ENCODE assay signal across 25 cellular contexts in the genomic region with DNA sequence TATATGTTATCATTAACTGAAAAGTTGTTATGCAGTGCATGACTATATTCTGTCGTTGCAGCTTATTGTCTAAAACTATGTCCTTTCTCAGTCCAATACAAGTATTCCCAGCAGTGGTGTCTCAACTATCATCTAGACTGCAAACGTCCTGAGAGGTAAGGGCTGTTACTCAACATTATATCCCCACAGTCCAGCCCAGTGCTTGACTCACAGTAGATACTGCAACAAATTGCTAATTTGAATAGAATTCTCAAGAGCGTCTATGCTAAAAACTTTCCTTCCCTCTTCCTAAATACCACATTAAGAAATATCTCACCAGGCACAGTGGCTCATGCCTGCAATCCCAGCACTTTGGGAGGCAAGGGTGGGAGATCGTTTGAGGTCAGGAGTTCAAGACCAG.
"Had no signal": no experiment of that assay in that cellular context is flagged by ENCODE, and none has a peak within 500 bp of the region (broad histone marks: within the 10 kb centered on the region; RNA-seq: fewer than 3 reads in every experiment).

No MANE protein-coding gene starts in this region.

- H3K27me3 Mint-ChIP-seq: dendritic cell treated with granulocyte-macrophage colony-stimulating factor and Interleukin-4, amounts not matched to agents 40 ng/mL and 50 ng/mL, for 4 days; effector memory CD8-positive, alpha-beta T cell had no signal

- H3K9me3 Mint-ChIP-seq: dendritic cell treated with granulocyte-macrophage colony-stimulating factor and Interleukin-4, amounts not matched to agents 40 ng/mL and 50 ng/mL, for 4 days; effector memory CD8-positive, alpha-beta T cell; endodermal cell had no signal

- H3K36me3 ChIP-seq: colonic mucosa, esophagus squamous epithelium, gastrocnemius medialis, gastroesophageal sphincter, heart left ventricle, heart right ventricle had no signal

- H3K27me3 ChIP-seq: colonic mucosa, dorsolateral prefrontal cortex, esophagus squamous epithelium, foreskin keratinocyte, gastrocnemius medialis, gastroesophageal sphincter, heart left ventricle, heart right ventricle, hepatocyte had no signal

- H3K4me3 Mint-ChIP-seq: dendritic cell treated with granulocyte-macrophage colony-stimulating factor and Interleukin-4, amounts not matched to agents 40 ng/mL and 50 ng/mL, for 4 days; effector memory CD8-positive, alpha-beta T cell; endodermal cell had no signal

- H2AFZ ChIP-seq: hepatocyte had no signal

- H3K9me3 ChIP-seq: colonic mucosa, esophagus squamous epithelium, gastrocnemius medialis, gastroesophageal sphincter, heart left ventricle, heart right ventricle had no signal

- H3K4me1 ChIP-seq: colonic mucosa, esophagus squamous epithelium, foreskin keratinocyte, gastrocnemius medialis, gastroesophageal sphincter had no signal

- H3K79me2 ChIP-seq: hepatocyte had no signal

- H3K4me2 ChIP-seq: hepatocyte had no signal

- H3K4me3 ChIP-seq: colonic mucosa, coronary artery, dorsolateral prefrontal cortex, esophagus squamous epithelium, gastrocnemius medialis, gastroesophageal sphincter, heart left ventricle, heart right ventricle, hepatocyte had no signal

- ATAC-seq: effector memory CD8-positive, alpha-beta T cell; esophagus mucosa; foreskin keratinocyte; gastrocnemius medialis; gastroesophageal sphincter; heart left ventricle; heart right ventricle had no signal

- DNase-seq: colonic mucosa; cortex of kidney; dermis blood vessel endothelial cell; dorsolateral prefrontal cortex; effector CD4-positive, alpha-beta T cell; effector CD8-positive, alpha-beta T cell; effector memory CD4-positive, alpha-beta T cell; effector memory CD8-positive, alpha-beta T cell; endodermal cell; erythroblast; esophagus squamous epithelium; foreskin fibroblast; foreskin keratinocyte; foreskin melanocyte; gastrocnemius medialis; glutamatergic neuron; head of caudate nucleus; heart left ventricle; heart right ventricle had no signal

- H3K27ac Mint-ChIP-seq: dendritic cell treated with granulocyte-macrophage colony-stimulating factor and Interleukin-4, amounts not matched to agents 40 ng/mL and 50 ng/mL, for 4 days; effector memory CD8-positive, alpha-beta T cell; endodermal cell had no signal

- H3K27ac ChIP-seq: colonic mucosa, coronary artery, dorsolateral prefrontal cortex, epithelial cell of prostate, esophagus squamous epithelium, foreskin keratinocyte, gastrocnemius medialis, gastroesophageal sphincter, heart left ventricle, heart right ventricle, hepatocyte had no signal
